In the genomic region with DNA sequence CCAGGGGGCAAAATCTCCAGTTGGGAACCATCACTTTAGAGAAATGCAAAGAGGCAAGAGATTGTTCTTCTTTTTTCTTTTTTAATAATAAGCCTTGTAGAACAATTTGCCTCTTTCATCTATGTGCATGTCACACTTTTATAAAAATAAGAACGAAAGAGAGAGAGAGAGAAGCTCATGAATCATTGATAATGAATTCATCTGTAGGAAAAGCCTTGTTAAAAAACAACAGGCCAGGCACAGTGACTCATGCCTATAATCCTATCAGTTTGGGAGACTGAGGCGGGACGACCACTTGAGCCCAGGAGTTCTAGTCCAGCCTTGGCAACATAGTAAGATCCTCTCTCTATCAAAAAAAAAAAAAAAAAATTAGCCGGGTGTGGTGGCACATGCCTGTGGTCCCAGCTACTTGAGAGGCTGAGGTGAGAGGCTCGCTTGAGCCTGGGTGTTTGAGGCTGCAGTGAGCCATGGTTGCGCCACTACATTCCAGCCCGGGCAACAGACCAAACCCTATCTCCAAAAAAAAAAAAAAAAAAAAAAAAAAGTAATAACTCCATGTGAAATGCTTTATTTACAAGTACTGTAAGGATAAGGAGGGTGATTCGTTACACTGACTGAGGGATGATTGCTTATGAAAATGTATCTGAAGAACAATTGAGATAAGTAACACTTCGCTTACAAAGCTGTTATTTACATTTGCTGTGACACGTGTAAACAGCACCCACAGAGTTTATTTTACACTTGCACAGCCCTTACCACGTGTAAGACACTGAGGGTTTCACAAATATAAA, we compare ENCODE assay signal across 1 cellular context.
TF ChIP-seq lines count a peak whose summit lies in the region.

No MANE protein-coding gene starts in this region.

TF ChIP-seq in HCT116, 20 proteins besides CTCF, POLR2A, EP300 and RAD21 (continued from another document):
- no peak for TF ChIP-seq EZH2 (IDR thresholded peaks at IDR 0.05)
- TF ChIP-seq ELF1 (IDR thresholded peaks at IDR 0.05; ENCODE audit: borderline replicate concordance, low read depth): no peak
